In the genomic region with DNA sequence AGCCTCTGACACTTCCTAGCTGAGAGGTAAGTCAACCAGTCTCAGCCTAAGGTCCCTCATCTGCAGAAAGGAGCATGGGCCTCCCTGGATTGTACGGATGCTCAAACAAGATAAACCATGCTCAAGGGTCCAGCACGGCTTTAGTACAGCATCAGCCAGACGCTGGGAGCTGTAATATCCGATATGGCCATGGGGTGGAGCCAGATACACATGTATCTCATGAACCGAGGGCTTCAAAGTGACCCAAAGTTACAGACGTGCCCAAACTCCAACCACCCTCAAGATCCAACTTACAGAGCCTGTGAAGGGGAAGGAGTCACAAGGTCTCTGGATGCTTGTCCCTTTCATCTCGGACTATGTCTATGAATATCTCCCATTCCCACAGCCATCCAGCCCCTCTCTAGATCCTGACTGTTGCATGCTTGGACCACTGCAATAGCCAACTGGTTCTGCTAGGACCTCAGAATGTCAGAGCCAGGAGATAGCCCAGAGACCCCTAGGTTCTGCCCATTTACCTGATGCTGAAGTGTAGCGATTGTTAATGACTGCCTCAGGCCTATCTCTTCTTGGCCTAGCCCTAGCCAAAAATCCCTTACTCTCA, we compare ENCODE assay signal across 9 cellular contexts.
DNase-seq lines count a peak whose midpoint lies in the region; ATAC-seq and TF ChIP-seq lines count a peak whose summit lies in the region.
"Had no signal": no experiment of that assay in that cellular context is flagged by ENCODE, and none has a peak within 500 bp of the region (broad histone marks: within the 10 kb centered on the region; RNA-seq: fewer than 3 reads in every experiment).

No MANE protein-coding gene starts in this region.

- no peaks in the 10 kb centered on the region for H3K9me3 Mint-ChIP-seq in CD4-positive, CD25-positive, alpha-beta regulatory T cell
- H3K9me3 Mint-ChIP-seq: activated naive CD4-positive, alpha-beta T cell treated with anti-CD3 and anti-CD28 coated beads, Interleukin-2, amount 50 U/mL, for 24 hours had no signal

- H3K4me3 ChIP-seq in CD4-positive, CD25-positive, alpha-beta regulatory T cell (ENCODE audit: low read depth, low read length) = no peak overlapping the region
- no peak overlapping the region for H3K4me3 ChIP-seq in adrenal gland

- H3K36me3 ChIP-seq in CD4-positive, CD25-positive, alpha-beta regulatory T cell (ENCODE audit: control insufficient read depth, insufficient read depth, low read length) = no peaks in the 10 kb centered on the region
- H3K36me3 ChIP-seq in adrenal gland (replicated peaks in 1 of 2) = no peaks in the 10 kb centered on the region

- H3K27me3 Mint-ChIP-seq in CD4-positive, CD25-positive, alpha-beta regulatory T cell = no peaks in the 10 kb centered on the region
- H3K27me3 Mint-ChIP-seq: activated naive CD4-positive, alpha-beta T cell treated with anti-CD3 and anti-CD28 coated beads, Interleukin-2, amount 50 U/mL, for 24 hours had no signal

- H3K4me3 Mint-ChIP-seq in CD4-positive, CD25-positive, alpha-beta regulatory T cell = no peak overlapping the region
- H3K4me3 Mint-ChIP-seq: activated naive CD4-positive, alpha-beta T cell treated with anti-CD3 and anti-CD28 coated beads, Interleukin-2, amount 50 U/mL, for 24 hours had no signal

- H3K27ac ChIP-seq in CD4-positive, CD25-positive, alpha-beta regulatory T cell (ENCODE audit: insufficient read depth, low read length, poor library complexity, severe bottlenecking) = no peak overlapping the region
- no peak overlapping the region for H3K27ac ChIP-seq in adrenal gland

- intact Hi-C loops in adrenal gland (cut with DNase I) (loop anchor here in 1 of 2 donors (2.0 kb wide), 1 partner anchor 146 kb away; no protein-coding TSS in a partner anchor), left cardiac atrium (cut with DNase I) (loop anchor here in 1 of 2 donors (2.0 kb wide), 1 partner anchor 146 kb away; no protein-coding TSS in a partner anchor)

- H3K27me3 ChIP-seq in CD4-positive, CD25-positive, alpha-beta regulatory T cell (ENCODE audit: control insufficient read depth, insufficient read depth, low read length) = no peaks in the 10 kb centered on the region
- no peaks in the 10 kb centered on the region for H3K27me3 ChIP-seq in adrenal gland

- peak; percentile 66 to 80 (median 74) for DNase-seq in CD4-positive, CD25-positive, alpha-beta regulatory T cell
- DNase-seq in M059J (ENCODE audit: low read depth) = peak; percentile 65
- peak; percentile 54 to 77 (median 70) for DNase-seq in T-helper 1 cell
- peak; percentile 62 to 96 (median 84) for DNase-seq in adrenal gland
- DNase-seq in left cardiac atrium = peak; percentile 83
- peak; percentile 84 for DNase-seq in retina

- no peaks in the 10 kb centered on the region for H3K4me1 ChIP-seq in CD4-positive, CD25-positive, alpha-beta regulatory T cell (ENCODE audit: control insufficient read depth, insufficient read depth, low read length, poor library complexity, severe bottlenecking)
- peaks cover 0 to 6% of the 10 kb centered on the region in 2 donors for H3K4me1 ChIP-seq in adrenal gland (replicated peaks in 1 of 2)

- no peaks in the 10 kb centered on the region for H3K9me3 ChIP-seq in CD4-positive, CD25-positive, alpha-beta regulatory T cell (ENCODE audit: control insufficient read depth in 2 of 2, low read length in 2 of 2)
- no peaks in the 10 kb centered on the region for H3K9me3 ChIP-seq in adrenal gland (replicated peaks in 1 of 3)

- H3K27ac Mint-ChIP-seq in CD4-positive, CD25-positive, alpha-beta regulatory T cell = peak overlapping the region in 2 of 3 donors; percentile 24 to 70
- H3K27ac Mint-ChIP-seq: activated naive CD4-positive, alpha-beta T cell treated with anti-CD3 and anti-CD28 coated beads, Interleukin-2, amount 50 U/mL, for 24 hours had no signal

- peak; percentile 70 to 97 (median 94) for TF ChIP-seq CTCF in adrenal gland (IDR thresholded peaks at IDR 0.05)

- no peak for TF ChIP-seq POLR2A in adrenal gland (IDR thresholded peaks at IDR 0.05)

- H3K4me1 Mint-ChIP-seq in CD4-positive, CD25-positive, alpha-beta regulatory T cell = peaks cover 0 to 7% (median 3%) of the 10 kb centered on the region in 4 donors
- H3K4me1 Mint-ChIP-seq: activated naive CD4-positive, alpha-beta T cell treated with anti-CD3 and anti-CD28 coated beads, Interleukin-2, amount 50 U/mL, for 24 hours had no signal

- WGBS in adrenal gland, 4 donors = 10 to 13% (median 11%) methylated on average over 6 to 8 of the region's 8 CpGs

- ATAC-seq in CD4-positive, CD25-positive, alpha-beta regulatory T cell (ENCODE audit: low read depth in 2 of 2) = peak; percentile 80 to 84
- peak; percentile 57 for ATAC-seq in GM19438 (IDR thresholded peaks at IDR 0.05; ENCODE audit: low read depth, unreplicated experiment)
- peak; percentile 77 to 89 for ATAC-seq in left cardiac atrium
- no peak for ATAC-seq in HG03442 (IDR thresholded peaks at IDR 0.05; ENCODE audit: unreplicated experiment)

- no peaks in the 10 kb centered on the region for H3K36me3 Mint-ChIP-seq in CD4-positive, CD25-positive, alpha-beta regulatory T cell
- H3K36me3 Mint-ChIP-seq: activated naive CD4-positive, alpha-beta T cell treated with anti-CD3 and anti-CD28 coated beads, Interleukin-2, amount 50 U/mL, for 24 hours had no signal
